Comparison of ENCODE assay signal across 15 cellular contexts in genomic region chr10:116767235-116767634, GRCh38. TPM values are rescaled to one million over a fixed set of nuclear protein-coding genes. Genes with fewer than 3 reads are reported as not detected.
DNase-seq lines count a peak whose midpoint lies in the region; ATAC-seq, FAIRE-seq and TF ChIP-seq lines count a peak whose summit lies in the region.
"Had no signal": no experiment of that assay in that cellular context is flagged by ENCODE, and none has a peak within 500 bp of the region (broad histone marks: within the 10 kb centered on the region; RNA-seq: fewer than 3 reads in every experiment).

No MANE protein-coding gene starts in this region.

- ATAC-seq in mucosa of descending colon = peak; percentile 71
- no peak for ATAC-seq in HG03097 (IDR thresholded peaks at IDR 0.05; ENCODE audit: low FRiP score, unreplicated experiment)
- ATAC-seq in GM18907 (IDR thresholded peaks at IDR 0.05; ENCODE audit: unreplicated experiment) = no peak
- ATAC-seq: esophagus mucosa had no signal

- no peaks in the 10 kb centered on the region for H3K27me3 ChIP-seq in MM.1S (replicated peaks; ENCODE audit: insufficient read depth, low read length)

- DNase-seq in AG08395 (ENCODE audit: low spot score) = peak; percentile 83
- peak; percentile 54 for DNase-seq in RCC 7860 (ENCODE audit: low spot score)
- peak; percentile 53 for DNase-seq in cardiac septum (ENCODE audit: low spot score)
- peak in 2 of 3 donors; percentile 41 to 63 for DNase-seq in mucosa of descending colon
- no peak for DNase-seq in MM.1S
- DNase-seq in NCI-H2227 treated with DMSO at 0.1 percent for 48 hours (lab: John Stamatoyannopoulos, UW) = no peak
- DNase-seq: activated CD4-positive, alpha-beta T cell treated with anti-CD3 and anti-CD28 coated beads for 1 hour; nucleus accumbens; stimulated activated CD4-positive, alpha-beta T cell treated with anti-CD3 and anti-CD28 coated beads, Interleukin-1b, Interleukin-23, amount 100 ng/mL, for 48 hours had no signal

- FAIRE-seq in RCC 7860 (lab: Jason Lieb, UNC) = no peak
- FAIRE-seq: GM12891, islet of Langerhans, urothelium cell line had no signal

- no peaks in the 10 kb centered on the region for H3K9me2 ChIP-seq in MM.1S (replicated peaks; ENCODE audit: insufficient read depth, low read length)

- H3K4me3 ChIP-seq in mucosa of descending colon = no peak overlapping the region
- no peak overlapping the region for H3K4me3 ChIP-seq in MM.1S (ENCODE audit: low read length)

- intact Hi-C loops in cardiac septum (cut with DNase I) (no loop called here), mucosa of descending colon (cut with DNase I, micrococcal nuclease) (no loop called here)

- no peak overlapping the region for H2AFZ ChIP-seq in MM.1S (ENCODE audit: low read length)

- no peak overlapping the region for H3K9ac ChIP-seq in MM.1S (ENCODE audit: low read length)

- H3K4me1 ChIP-seq in mucosa of descending colon (ENCODE audit: low read depth) = peaks cover 19% of the 10 kb centered on the region
- no peaks in the 10 kb centered on the region for H3K4me1 ChIP-seq in MM.1S (ENCODE audit: low read length)

- TF ChIP-seq CTCF in mucosa of descending colon (IDR thresholded peaks at IDR 0.05) = no peak
- TF ChIP-seq CTCF in MM.1S (IDR thresholded peaks at IDR 0.05; ENCODE audit: low read length) = no peak

- no peak overlapping the region for H3K4me2 ChIP-seq in MM.1S (ENCODE audit: low read depth, low read length)

- H3K9me3 ChIP-seq in mucosa of descending colon = peaks cover 2% of the 10 kb centered on the region
- H3K9me3 ChIP-seq in MM.1S (replicated peaks; ENCODE audit: insufficient read depth, low read length) = no peaks in the 10 kb centered on the region

- H3F3A ChIP-seq in MM.1S (ENCODE audit: insufficient read depth, low read length) = no peaks in the 10 kb centered on the region

- H3K36me3 ChIP-seq in mucosa of descending colon (ENCODE audit: low read depth) (no peaks in the 10 kb centered on the region), MM.1S (replicated peaks; ENCODE audit: insufficient read depth, low read length) (no peaks in the 10 kb centered on the region)

- H3K79me2 ChIP-seq in MM.1S (ENCODE audit: low read length) = no peaks in the 10 kb centered on the region

- no peak overlapping the region for H3K27ac ChIP-seq in MM.1S (ENCODE audit: low read length)

- H4K20me1 ChIP-seq in MM.1S (ENCODE audit: insufficient read depth, low read length) = no peaks in the 10 kb centered on the region

RNA-seq across cellular contexts. Expression of gene HSPA12A, which starts 24.9 kb away (rescaled TPM):
- total RNA-seq in cardiac septum (8.1 TPM), mucosa of descending colon (10 to 100 TPM in 1 of 3 donors, 1 to 10 TPM in 2; 7.7 to 20.6 (median 8.8) TPM)

Comparison
In these comparisons a context has a peak if more than half of its experiments do, and no peak if none do; other contexts are left out.
1. DNase-seq: peak in AG08395 (single experiment), RCC 7860 (single experiment), cardiac septum (single experiment) and mucosa of descending colon (2 of 3); none in MM.1S (single experiment) and NCI-H2227 treated with DMSO at 0.1 percent for 48 hours (single experiment).